ENCODE assay signal across 1 cellular context in the genomic region with DNA sequence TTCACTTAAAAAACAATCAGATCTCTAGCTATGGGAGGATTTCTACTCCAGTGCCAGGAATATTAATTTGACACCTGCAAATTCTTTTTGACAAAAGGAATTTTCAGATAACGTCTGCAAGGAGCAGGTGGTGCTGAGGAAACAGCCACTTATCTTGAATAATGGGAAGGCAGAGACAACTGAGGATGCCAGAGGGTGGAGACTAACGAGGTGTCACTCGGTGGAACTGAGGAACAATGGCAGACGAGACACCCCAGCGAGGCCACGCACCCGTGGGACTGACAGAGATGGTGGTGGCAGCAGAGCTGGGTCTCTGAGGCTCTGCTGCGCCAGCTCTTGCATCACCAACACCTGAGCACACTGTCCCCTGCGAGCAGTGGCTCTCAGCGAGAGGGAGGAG.
TF ChIP-seq lines count a peak whose summit lies in the region.

No MANE protein-coding gene starts in this region.

TF ChIP-seq in H1, 55 proteins besides CTCF, POLR2A, EP300 and RAD21:
- TF ChIP-seq BCL11A (IDR thresholded peaks at IDR 0.05; ENCODE audit: low read depth in 2 of 2, low read length in 2 of 2) (no peak), CBX5 (IDR thresholded peaks at IDR 0.05; ENCODE audit: low read depth, low read length) (no peak)
- TF ChIP-seq, protein P1, sequence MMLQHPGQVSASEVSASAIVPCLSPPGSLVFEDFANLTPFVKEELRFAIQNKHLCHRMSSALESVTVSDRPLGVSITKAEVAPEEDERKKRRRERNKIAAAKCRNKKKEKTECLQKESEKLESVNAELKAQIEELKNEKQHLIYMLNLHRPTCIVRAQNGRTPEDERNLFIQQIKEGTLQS (IDR thresholded peaks at IDR 0.05; ENCODE audit: insufficient read depth, low read depth, low read length), result no peak
TF ChIP-seq in H1: peak in this region for 0.
